Comparison of ENCODE assay signal across 20 cellular contexts in genomic region chr11:9205596-9205995, GRCh38. TPM values are rescaled to one million over a fixed set of nuclear protein-coding genes. Genes with fewer than 3 reads are reported as not detected.
A peak's percentile ranks its signal among the peaks of the same experiment; 100 is the strongest.
DNase-seq lines count a peak whose midpoint lies in the region; ATAC-seq, FAIRE-seq and TF ChIP-seq lines count a peak whose summit lies in the region.
"Had no signal": no experiment of that assay in that cellular context is flagged by ENCODE, and none has a peak within 500 bp of the region (broad histone marks: within the 10 kb centered on the region; RNA-seq: fewer than 3 reads in every experiment).

No MANE protein-coding gene starts in this region.

- peaks cover 59% of the 10 kb centered on the region for H3K4me1 Mint-ChIP-seq in astrocyte (ENCODE audit: low read depth, unreplicated experiment)

- peaks cover 18% of the 10 kb centered on the region for H3K36me3 ChIP-seq in left ventricle myocardium inferior
- H3K36me3 ChIP-seq in astrocyte (ENCODE audit: insufficient read depth, low read length): peaks cover 12% of the 10 kb centered on the region

- H3K27me3 Mint-ChIP-seq in astrocyte (ENCODE audit: low read depth, unreplicated experiment): no peaks in the 10 kb centered on the region
- H3K27me3 Mint-ChIP-seq: CD4-positive, CD25-positive, alpha-beta regulatory T cell had no signal

- intact Hi-C loops in left ventricle myocardium inferior (cut with micrococcal nuclease): no loop called here
- intact Hi-C loops in right cardiac atrium (cut with DNase I): loop anchor here in 1 of 4 donors (2.0 kb wide), 1 partner anchor 23 kb away; no protein-coding TSS in a partner anchor

- no peak overlapping the region for H2AFZ ChIP-seq in astrocyte (ENCODE audit: low read depth, low read length)

- peak overlapping the region; percentile 5 for H3K9ac ChIP-seq in astrocyte (ENCODE audit: low read length)

- peaks cover 65% of the 10 kb centered on the region for H3K79me2 ChIP-seq in astrocyte (ENCODE audit: insufficient read depth, low read length)

- no peak for FAIRE-seq in astrocyte (lab: Jason Lieb, UNC)
- FAIRE-seq in urothelium cell line (lab: Jason Lieb, UNC): no peak
- FAIRE-seq: H54 had no signal

- no peaks in the 10 kb centered on the region for H3K27me3 ChIP-seq in left ventricle myocardium inferior (ENCODE audit: low read depth)
- no peaks in the 10 kb centered on the region for H3K27me3 ChIP-seq in right cardiac atrium (ENCODE audit: control insufficient read depth, insufficient read depth)
- H3K27me3 ChIP-seq in astrocyte (ENCODE audit: insufficient read depth, low read length): no peaks in the 10 kb centered on the region
- H3K27me3 ChIP-seq: MG63, SJCRH30 had no signal

- H3K36me3 Mint-ChIP-seq in astrocyte (ENCODE audit: low read depth, unreplicated experiment): peaks cover 13% of the 10 kb centered on the region
- H3K36me3 Mint-ChIP-seq: CD4-positive, CD25-positive, alpha-beta regulatory T cell had no signal

- no peak for TF ChIP-seq CTCF in left ventricle myocardium inferior (IDR thresholded peaks at IDR 0.05; ENCODE audit: borderline replicate concordance)
- no peak for TF ChIP-seq CTCF in astrocyte (IDR thresholded peaks at IDR 0.05; ENCODE audit: insufficient read depth, low read depth, low read length)

- peaks cover 29% of the 10 kb centered on the region for H4K20me1 ChIP-seq in astrocyte (ENCODE audit: insufficient read depth, low read length)

- no peak overlapping the region for H3K4me3 Mint-ChIP-seq in astrocyte (ENCODE audit: unreplicated experiment)
- H3K4me3 Mint-ChIP-seq: CD4-positive, CD25-positive, alpha-beta regulatory T cell had no signal

- H3K27ac ChIP-seq in left ventricle myocardium inferior (replicated peaks) (peak overlapping the region; percentile 11), right cardiac atrium (ENCODE audit: low read length) (no peak overlapping the region), astrocyte (ENCODE audit: low read depth, low read length) (no peak overlapping the region)
- H3K27ac ChIP-seq: SJCRH30 had no signal

- H3K4me1 ChIP-seq in left ventricle myocardium inferior (peaks cover 94% of the 10 kb centered on the region), right cardiac atrium (ENCODE audit: control insufficient read depth, insufficient read depth, low read length) (peaks cover 2% of the 10 kb centered on the region), astrocyte (ENCODE audit: insufficient read depth, low read length) (peaks cover 21% of the 10 kb centered on the region)
- H3K4me1 ChIP-seq: SJCRH30 had no signal

- no peak for ATAC-seq in right cardiac atrium
- ATAC-seq: PC-3 had no signal

- peak overlapping the region; percentile 93 for H3K27ac Mint-ChIP-seq in astrocyte (ENCODE audit: unreplicated experiment)
- H3K27ac Mint-ChIP-seq: CD4-positive, CD25-positive, alpha-beta regulatory T cell had no signal

- no peaks in the 10 kb centered on the region for H3K9me3 ChIP-seq in left ventricle myocardium inferior (replicated peaks)
- no peaks in the 10 kb centered on the region for H3K9me3 ChIP-seq in right cardiac atrium (ENCODE audit: control insufficient read depth, low read length)
- no peaks in the 10 kb centered on the region for H3K9me3 ChIP-seq in astrocyte (ENCODE audit: insufficient read depth, low read depth, low read length)
- H3K9me3 ChIP-seq: MG63, SJCRH30 had no signal

- no peak overlapping the region for H3K4me3 ChIP-seq in left ventricle myocardium inferior
- no peak overlapping the region for H3K4me3 ChIP-seq in right cardiac atrium (ENCODE audit: low read length)
- H3K4me3 ChIP-seq in astrocyte (ENCODE audit: insufficient read depth, low read depth, low read length): no peak overlapping the region
- H3K4me3 ChIP-seq: MG63, SJCRH30 had no signal

- 78% methylated on average over 5 of the region's 5 CpGs for WGBS in right cardiac atrium

- H3K9me3 Mint-ChIP-seq in astrocyte (ENCODE audit: unreplicated experiment): no peaks in the 10 kb centered on the region
- H3K9me3 Mint-ChIP-seq: CD4-positive, CD25-positive, alpha-beta regulatory T cell had no signal

- H3K4me2 ChIP-seq in astrocyte (ENCODE audit: low read length): no peak overlapping the region

- no peak for DNase-seq in left ventricle myocardium inferior
- no peak for DNase-seq in right cardiac atrium
- DNase-seq in astrocyte (ENCODE audit: low read depth): peak; percentile 34
- DNase-seq in left kidney (ENCODE audit: low read depth, low spot score): peak; percentile 62
- DNase-seq in NCI-H1092 treated with DMSO at 0.1 percent for 48 hours (lab: John Stamatoyannopoulos, UW): no peak
- no peak for DNase-seq in urothelium cell line (ENCODE audit: low spot score)
- DNase-seq in activated T-cell treated with anti-CD3 and anti-CD28 coated beads, Interleukin-2, amount 50 U/mL, for 1 hour: no peak
- DNase-seq: CD4-positive, CD25-positive, alpha-beta regulatory T cell; DMS153; DND-41; KG1; MG63; NCI-H2029; NCI-H446 treated with DMSO at 0.1 percent for 48 hours; NCI-H526; NCI-H82; NK-92 treated with Interleukin-12 subunit alpha and Interleukin-12 subunit beta, amount 100 ng/mL, for 24 hours; PC-3; SJCRH30 had no signal

RNA-seq across cellular contexts. Expression of gene DENND5A, which starts 59.6 kb away (rescaled TPM):
- 117 TPM for total RNA-seq in left ventricle myocardium inferior
- 100 to 1,000 TPM in 1 of 4 donors, 10 to 100 TPM in 3; 84.9 to 121 (median 93.3) TPM for total RNA-seq in right cardiac atrium
- polyA plus RNA-seq in right cardiac atrium: 50.6 TPM
- total RNA-seq in astrocyte: 147 and 156 TPM in 2 replicates

Comparison
In these comparisons a context has a peak if more than half of its experiments do, and no peak if none do; other contexts are left out.
1. DNase-seq: peak in astrocyte (single experiment) and left kidney (single experiment); none in left ventricle myocardium inferior (single experiment), right cardiac atrium (0 of 3), NCI-H1092 treated with DMSO at 0.1 percent for 48 hours (single experiment), urothelium cell line (single experiment) and activated T-cell treated with anti-CD3 and anti-CD28 coated beads, Interleukin-2, amount 50 U/mL, for 1 hour (single experiment).